Comparison of ENCODE assay signal across 1 cellular context in genomic region chr2:218271487-218271797, GRCh38.
TF ChIP-seq lines count a peak whose summit lies in the region.

No MANE protein-coding gene starts in this region.

TF ChIP-seq in WTC11, 78 proteins besides CTCF, POLR2A, EP300 and RAD21 (continued from another document):
- TF ChIP-seq AR (CRISPR knock-in tag; IDR thresholded peaks at IDR 0.05) = no peak
- TF ChIP-seq PREB (CRISPR knock-in tag; IDR thresholded peaks at IDR 0.05; ENCODE audit: borderline replicate concordance) = no peak
- TF ChIP-seq CREB1 (CRISPR knock-in tag; IDR thresholded peaks at IDR 0.05) = no peak
- TF ChIP-seq EMX1 (CRISPR knock-in tag; IDR thresholded peaks at IDR 0.05) = no peak
- TF ChIP-seq ARID4B (CRISPR knock-in tag; IDR thresholded peaks at IDR 0.05; ENCODE audit: borderline replicate concordance) = no peak
- no peak for TF ChIP-seq ATF2 (CRISPR knock-in tag; IDR thresholded peaks at IDR 0.05; ENCODE audit: borderline replicate concordance, low read depth)
- TF ChIP-seq HMGA2 (CRISPR knock-in tag; IDR thresholded peaks at IDR 0.05) = no peak
